Comparison of ENCODE assay signal across 8 cellular contexts in genomic region chr3:50256978-50257890, GRCh38. TPM values are rescaled to one million over a fixed set of nuclear protein-coding genes. Genes with fewer than 3 reads are reported as not detected.
DNase-seq lines count a peak whose midpoint lies in the region; ATAC-seq and TF ChIP-seq lines count a peak whose summit lies in the region.

No MANE protein-coding gene starts in this region.

- H3K4me1 Mint-ChIP-seq in brain = peaks cover 49% of the 10 kb centered on the region
- peaks cover 32% of the 10 kb centered on the region for H3K4me1 Mint-ChIP-seq in nephron

- H3K27ac Mint-ChIP-seq in brain (peak overlapping the region; percentile 50 to 99 (median 97)), nephron (peak overlapping the region; percentile 19 to 96 (median 65))

- peak; percentile 24 for DNase-seq in NCI-H2196 (lab: John Stamatoyannopoulos, UW; ENCODE audit: unreplicated experiment)
- no peak for DNase-seq in NCI-H2196 treated with DMSO at 0.1 percent for 48 hours (lab: John Stamatoyannopoulos, UW; ENCODE audit: unreplicated experiment)
- no peak for DNase-seq in SIG-M5 treated with dmso at 0.1 percent for 504 hours (lab: John Stamatoyannopoulos, UW; ENCODE audit: unreplicated experiment)

- H3K4me3 Mint-ChIP-seq in brain = no peak overlapping the region
- H3K4me3 Mint-ChIP-seq in nephron = peak overlapping the region in 1 of 3 experiments; percentile 21

- peak; percentile 56 for TF ChIP-seq CTCF in LNCAP (IDR thresholded peaks at IDR 0.05)
- TF ChIP-seq CTCF in brain (conservative IDR thresholded peaks at IDR 0.05) = peak; percentile 49 to 70
- TF ChIP-seq CTCF in nephron (IDR thresholded peaks at IDR 0.05; ENCODE audit: unreplicated experiment in 3 of 3) = peak; percentile 34 to 42 (median 35)

- ATAC-seq in HG03457 (IDR thresholded peaks at IDR 0.05; ENCODE audit: unreplicated experiment) (no peak), HG03439 (IDR thresholded peaks at IDR 0.05; ENCODE audit: unreplicated experiment) (no peak)

- H3K36me3 Mint-ChIP-seq in brain = peaks cover 28% of the 10 kb centered on the region
- peaks cover 20% of the 10 kb centered on the region for H3K36me3 Mint-ChIP-seq in nephron (ENCODE audit: low read depth)

- H3K27me3 Mint-ChIP-seq in brain (peaks cover 2% of the 10 kb centered on the region), nephron (ENCODE audit: low read depth) (no peaks in the 10 kb centered on the region)

- H3K9me3 Mint-ChIP-seq in brain = no peaks in the 10 kb centered on the region
- H3K9me3 Mint-ChIP-seq in nephron = no peaks in the 10 kb centered on the region

RNA-seq across cellular contexts. Expression of gene SEMA3B, which starts 11.7 kb away (rescaled TPM):
- polyA plus RNA-seq in brain (ENCODE audit: insufficient read depth, low read depth, low replicate concordance) = 60.5 TPM

RNA-seq across cellular contexts. Expression of gene GNAI2, which starts 21.2 kb away (rescaled TPM):
- polyA plus RNA-seq in brain (ENCODE audit: insufficient read depth, low read depth, low replicate concordance) = 348 TPM

RNA-seq across cellular contexts. Expression of gene LSMEM2, which starts 21.7 kb away (rescaled TPM):
- polyA plus RNA-seq in brain (ENCODE audit: insufficient read depth, low read depth, low replicate concordance) = 0.51 TPM

RNA-seq across cellular contexts. Expression of gene IFRD2, which starts 35.0 kb away (rescaled TPM):
- 16.7 TPM for polyA plus RNA-seq in brain (ENCODE audit: insufficient read depth, low read depth, low replicate concordance)

RNA-seq across cellular contexts. Expression of gene HYAL3, which starts 42.0 kb away (rescaled TPM):
- polyA plus RNA-seq in brain (ENCODE audit: insufficient read depth, low read depth, low replicate concordance) = 4.2 TPM
